Comparison of ENCODE assay signal across 18 cellular contexts in genomic region chr9:109604036-109604600, GRCh38.
"Had no signal": no experiment of that assay in that cellular context is flagged by ENCODE, and none has a peak within 500 bp of the region (broad histone marks: within the 10 kb centered on the region; RNA-seq: fewer than 3 reads in every experiment).

No MANE protein-coding gene starts in this region.

- H3K9me3 Mint-ChIP-seq: activated CD4-positive, alpha-beta memory T cell treated with anti-CD3 and anti-CD28 coated beads for 36 hours; activated T-cell treated with anti-CD3 and anti-CD28 coated beads, Interleukin-2, amount 50 U/mL, for 24 hours; stimulated activated naive CD8-positive, alpha-beta T cell treated with anti-CD3 and anti-CD28 coated beads, Interleukin-15, amount 100 ng/mL, for 72 hours had no signal

- H3K4me1 Mint-ChIP-seq: immature natural killer cell; nephron progenitor cell; stimulated activated naive CD8-positive, alpha-beta T cell treated with anti-CD3 and anti-CD28 coated beads, Interleukin-15, amount 100 ng/mL, for 72 hours had no signal

- H3K27ac ChIP-seq: colonic mucosa, lower lobe of right lung, prostate gland, upper lobe of left lung, VCaP had no signal

- H3K36me3 ChIP-seq: colonic mucosa, lower lobe of right lung, prostate gland, right lobe of liver, upper lobe of left lung had no signal

- H3K4me3 Mint-ChIP-seq: activated CD4-positive, alpha-beta memory T cell treated with anti-CD3 and anti-CD28 coated beads for 36 hours; activated T-cell treated with anti-CD3 and anti-CD28 coated beads, Interleukin-2, amount 50 U/mL, for 24 hours; immature natural killer cell; nephron progenitor cell; stimulated activated naive CD8-positive, alpha-beta T cell treated with anti-CD3 and anti-CD28 coated beads, Interleukin-15, amount 100 ng/mL, for 72 hours had no signal

- H3K4me3 ChIP-seq: colonic mucosa, lower lobe of right lung, prostate gland, right lobe of liver, smooth muscle cell, upper lobe of left lung had no signal

- H3K4me1 ChIP-seq: colonic mucosa, lower lobe of right lung, prostate gland, upper lobe of left lung had no signal

- H3K9me3 ChIP-seq: colonic mucosa, lower lobe of right lung, prostate gland, right lobe of liver, upper lobe of left lung had no signal

- DNase-seq: activated CD4-positive, alpha-beta memory T cell treated with anti-CD3 and anti-CD28 coated beads for 36 hours; activated effector memory CD4-positive, alpha-beta T cell treated with Interleukin-2 at 50 U/mL for 16 hours; activated naive CD4-positive, alpha-beta T cell treated with anti-CD3 and anti-CD28 coated beads, Interleukin-2, amount 50 U/mL, for 16 hours; activated T-cell treated with anti-CD3 and anti-CD28 coated beads, Interleukin-2, amount 50 U/mL, for 24 hours; central memory CD4-positive, alpha-beta T cell; colonic mucosa; immature natural killer cell; lower lobe of right lung; nephron progenitor cell; right lobe of liver; stimulated activated CD4-positive, alpha-beta T cell treated with anti-CD3 and anti-CD28 coated beads, Interleukin-4, amount 100 ng/mL, for 4 hours; stimulated activated naive CD8-positive, alpha-beta T cell treated with anti-CD3 and anti-CD28 coated beads, Interleukin-15, amount 100 ng/mL, for 72 hours; T-helper 1 cell; T1000; upper lobe of left lung had no signal

- H3K27me3 ChIP-seq: colonic mucosa, right lobe of liver, upper lobe of left lung had no signal

- H3K27me3 Mint-ChIP-seq: stimulated activated naive CD8-positive, alpha-beta T cell treated with anti-CD3 and anti-CD28 coated beads, Interleukin-15, amount 100 ng/mL, for 72 hours had no signal

- H3K36me3 Mint-ChIP-seq: activated CD4-positive, alpha-beta memory T cell treated with anti-CD3 and anti-CD28 coated beads for 36 hours; immature natural killer cell had no signal

- H3K27ac Mint-ChIP-seq: activated CD4-positive, alpha-beta memory T cell treated with anti-CD3 and anti-CD28 coated beads for 36 hours; activated T-cell treated with anti-CD3 and anti-CD28 coated beads, Interleukin-2, amount 50 U/mL, for 24 hours; immature natural killer cell; nephron progenitor cell; stimulated activated naive CD8-positive, alpha-beta T cell treated with anti-CD3 and anti-CD28 coated beads, Interleukin-15, amount 100 ng/mL, for 72 hours had no signal
